In genomic region chr7:27032843-27033242, GRCh38 we compare ENCODE assay signal across 16 cellular contexts.
DNase-seq lines count a peak whose midpoint lies in the region; ATAC-seq and TF ChIP-seq lines count a peak whose summit lies in the region.
"Had no signal": no experiment of that assay in that cellular context is flagged by ENCODE, and none has a peak within 500 bp of the region (broad histone marks: within the 10 kb centered on the region; RNA-seq: fewer than 3 reads in every experiment).

No MANE protein-coding gene starts in this region.

- no peaks in the 10 kb centered on the region for H3K9me3 ChIP-seq in HEK293 (ENCODE audit: control insufficient read depth, insufficient read depth, low read depth, low read length)
- no peaks in the 10 kb centered on the region for H3K9me3 ChIP-seq in naive thymus-derived CD4-positive, alpha-beta T cell (ENCODE audit: control insufficient read depth in 2 of 3, low read length in 3 of 3)

- POLR2A ChIA-PET in HEK293 (lab: Yijun Ruan, JAX) = interaction anchor here (1.0 kb wide), 1 partner anchor 163 kb away, joined by 3 read pairs; no protein-coding TSS in a partner anchor
- POLR2A ChIA-PET in naive thymus-derived CD4-positive, alpha-beta T cell (lab: Charles Lee) = no interaction called here

- H3K4me3 ChIP-seq in HEK293 (ENCODE audit: low read depth, low read length) = no peak overlapping the region
- no peak overlapping the region for H3K4me3 ChIP-seq in naive thymus-derived CD4-positive, alpha-beta T cell (ENCODE audit: low read length)
- H3K4me3 ChIP-seq: dorsolateral prefrontal cortex had no signal

- H3K4me1 ChIP-seq in HEK293 (ENCODE audit: control insufficient read depth, insufficient read depth, low read length) = peaks cover 8% of the 10 kb centered on the region; the same call in 1 of the 2 replicates
- H3K4me1 ChIP-seq in naive thymus-derived CD4-positive, alpha-beta T cell (ENCODE audit: control insufficient read depth in 2 of 2, insufficient read depth in 2 of 2, low read length in 2 of 2) = peaks cover 0 to 12% of the 10 kb centered on the region in 2 donors

- intact Hi-C loops in naive thymus-derived CD4-positive, alpha-beta T cell (cut with micrococcal nuclease) = loop anchor here in 1 of 2 donors (5.0 kb wide), 1 partner anchor 64 kb away; the partner anchor contains the start of gene HOXA1
- intact Hi-C loops in head of caudate nucleus (cut with DNase I) = no loop called here

- DNase-seq in DMS114 treated with DMSO at 0.1 percent for 48 hours (lab: John Stamatoyannopoulos, UW; ENCODE audit: unreplicated experiment) (peak; percentile 74), NCI-H774 (lab: John Stamatoyannopoulos, UW) (peak; percentile 61), RKO (ENCODE audit: low spot score) (no peak), head of caudate nucleus (no peak)
- DNase-seq in naive thymus-derived CD4-positive, alpha-beta T cell = no peak
- no peak for DNase-seq in activated naive CD4-positive, alpha-beta T cell (lab: John Stamatoyannopoulos, UW)
- DNase-seq: activated naive CD4-positive, alpha-beta T cell treated with Interleukin-2 at 50 U/mL for 16 hours; dorsolateral prefrontal cortex; H9; NCI-H1048; SHP77; stimulated activated CD4-positive, alpha-beta T cell treated with anti-CD3 and anti-CD28 coated beads, Interleukin-12 subunit alpha, Interleukin-12 subunit beta, amount 100 ng/mL, for 4 hours; stimulated activated naive B cell treated with anti-CD40 and anti-IgM and Interleukin-4, amounts not matched to agents 10 μg/mL and 1 μg/mL and 100 μg/mL, for 72 hours had no signal

- no peak for TF ChIP-seq CTCF in HEK293 (tag by site-specific recombination; IDR thresholded peaks at IDR 0.05)

- H3K27me3 ChIP-seq in naive thymus-derived CD4-positive, alpha-beta T cell (ENCODE audit: control insufficient read depth in 2 of 2, insufficient read depth in 2 of 2, low read length in 2 of 2) = no peaks in the 10 kb centered on the region

- CTCF ChIA-PET in HEK293 (lab: Yijun Ruan, JAX) = no interaction called here
- CTCF ChIA-PET in naive thymus-derived CD4-positive, alpha-beta T cell (lab: Charles Lee) = interaction anchor here (0.7 kb wide), 1 partner anchor 48 kb away, joined by 3 read pairs; no protein-coding TSS in a partner anchor

- H3K27me3 Mint-ChIP-seq in naive thymus-derived CD4-positive, alpha-beta T cell = peaks cover 0 to 2% (median 0%) of the 10 kb centered on the region in 5 donors

- no peaks in the 10 kb centered on the region for H3K36me3 ChIP-seq in HEK293 (ENCODE audit: control insufficient read depth in 2 of 2, insufficient read depth in 1 of 2, low read length in 2 of 2)
- no peaks in the 10 kb centered on the region for H3K36me3 ChIP-seq in naive thymus-derived CD4-positive, alpha-beta T cell (ENCODE audit: control insufficient read depth in 2 of 3, insufficient read depth in 3 of 3, low read length in 3 of 3)

- peaks cover 11 to 34% (median 26%) of the 10 kb centered on the region in 7 donors for H3K4me1 Mint-ChIP-seq in naive thymus-derived CD4-positive, alpha-beta T cell

- no peak overlapping the region for H3K27ac ChIP-seq in HEK293 (ENCODE audit: extremely low read depth, low read depth, low read length)
- H3K27ac ChIP-seq in naive thymus-derived CD4-positive, alpha-beta T cell (ENCODE audit: low read depth, low read length) = no peak overlapping the region
- H3K27ac ChIP-seq: dorsolateral prefrontal cortex had no signal

- ATAC-seq in naive thymus-derived CD4-positive, alpha-beta T cell = no peak
- ATAC-seq in GM19452 (IDR thresholded peaks at IDR 0.05; ENCODE audit: unreplicated experiment) = no peak
- ATAC-seq: WTC11 had no signal

- peaks cover 0 to 10% (median 0%) of the 10 kb centered on the region in 5 donors for H3K36me3 Mint-ChIP-seq in naive thymus-derived CD4-positive, alpha-beta T cell
- H3K36me3 Mint-ChIP-seq: WTC11 had no signal

- no peaks in the 10 kb centered on the region for H3K9me3 Mint-ChIP-seq in naive thymus-derived CD4-positive, alpha-beta T cell
- H3K9me3 Mint-ChIP-seq: H9; stimulated activated naive B cell treated with anti-CD40 and anti-IgM and Interleukin-4, amounts not matched to agents 10 μg/mL and 1 μg/mL and 100 μg/mL, for 72 hours had no signal

- H3K4me3 Mint-ChIP-seq in naive thymus-derived CD4-positive, alpha-beta T cell = peak overlapping the region in 2 of 10 donors; percentile 54 to 79
- H3K4me3 Mint-ChIP-seq: H9; stimulated activated naive B cell treated with anti-CD40 and anti-IgM and Interleukin-4, amounts not matched to agents 10 μg/mL and 1 μg/mL and 100 μg/mL, for 72 hours; WTC11 had no signal

- H3K27ac Mint-ChIP-seq in naive thymus-derived CD4-positive, alpha-beta T cell = peak overlapping the region in 8 of 9 donors; percentile 7 to 90 (median 77)
- H3K27ac Mint-ChIP-seq: H9, WTC11 had no signal

TF ChIP-seq in HEK293, 187 proteins besides CTCF, POLR2A, EP300 and RAD21:
- TF ChIP-seq ZNF292 (tag by site-specific recombination; IDR thresholded peaks at IDR 0.05; ENCODE audit: borderline replicate concordance, low read depth) = no peak
- TF ChIP-seq ZNF416 (tag by site-specific recombination; IDR thresholded peaks at IDR 0.05) = no peak
- peak; percentile 30; the same call in 1 of the 2 replicates for TF ChIP-seq ZBTB17 (tag by site-specific recombination; IDR thresholded peaks at IDR 0.05)
- TF ChIP-seq WT1 (tag by site-specific recombination; IDR thresholded peaks at IDR 0.05) = peak; percentile 44
- no peak for TF ChIP-seq ZNF488 (tag by site-specific recombination; IDR thresholded peaks at IDR 0.05)
- no peak for TF ChIP-seq ZNF221 (tag by site-specific recombination; IDR thresholded peaks at IDR 0.05; ENCODE audit: borderline replicate concordance)
- TF ChIP-seq FEZF1 (tag by site-specific recombination; IDR thresholded peaks at IDR 0.05) = peak; percentile 88
- TF ChIP-seq ZFHX2 (tag by site-specific recombination; conservative IDR thresholded peaks at IDR 0.05) = no peak
- TF ChIP-seq IKZF3 (tag by site-specific recombination; IDR thresholded peaks at IDR 0.05) = 0 out of 2 replicates have a peak, but pooled peaks have one; percentile 39
- TF ChIP-seq ZNF558 (tag by site-specific recombination; IDR thresholded peaks at IDR 0.05) = no peak
- TF ChIP-seq ZNF555 (tag by site-specific recombination; conservative IDR thresholded peaks at IDR 0.05) = no peak
- no peak for TF ChIP-seq ZNF600 (tag by site-specific recombination; IDR thresholded peaks at IDR 0.05)
- TF ChIP-seq PRDM6 (tag by site-specific recombination; IDR thresholded peaks at IDR 0.05) = peak; percentile 75
TF ChIP-seq in HEK293: peak in this region for 5.

Comparison
In these comparisons a context has a peak if more than half of its experiments do, and no peak if none do; other contexts are left out.
1. DNase-seq: peak in DMS114 treated with DMSO at 0.1 percent for 48 hours (single experiment) and NCI-H774 (single experiment); none in naive thymus-derived CD4-positive, alpha-beta T cell (0 of 9), activated naive CD4-positive, alpha-beta T cell (0 of 4), RKO (single experiment) and head of caudate nucleus (0 of 42).